1 cellular context compared by ENCODE assay signal in the genomic region with DNA sequence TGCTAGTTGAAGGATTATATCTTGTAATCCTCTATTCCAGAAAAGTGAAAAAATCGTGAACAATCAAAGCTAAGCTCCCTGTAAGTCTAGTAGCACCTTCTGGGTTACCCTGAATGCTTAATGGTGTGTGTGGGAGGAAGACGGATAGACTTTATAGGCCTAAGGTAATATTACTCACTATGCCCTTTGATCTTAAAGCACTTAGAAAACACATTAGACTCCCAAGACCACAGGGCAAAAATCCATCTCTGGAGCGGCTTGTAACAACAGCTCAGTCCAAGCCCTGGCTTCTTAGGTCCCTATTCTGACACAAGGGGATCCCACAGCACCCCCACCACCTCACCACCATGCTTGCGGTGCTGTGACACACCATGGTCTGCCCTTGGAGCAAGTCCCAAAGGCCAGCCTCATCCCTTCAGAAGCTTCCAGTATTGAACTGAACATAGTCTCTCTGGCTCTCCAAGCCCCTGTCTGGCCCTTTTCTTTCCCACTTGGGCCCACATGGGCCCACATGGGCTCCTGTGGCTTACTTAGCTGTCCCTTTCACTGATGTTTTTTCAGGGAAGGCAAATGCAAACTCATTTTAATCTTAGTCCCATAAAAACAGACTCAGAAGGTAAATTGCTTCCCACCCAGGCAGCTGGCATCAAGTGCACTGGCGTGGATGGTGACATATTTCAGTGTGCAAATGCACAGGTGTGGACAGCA.
TF ChIP-seq lines count a peak whose summit lies in the region.

No MANE protein-coding gene starts in this region.

TF ChIP-seq in IMR-90, 13 proteins besides CTCF, POLR2A, EP300 and RAD21:
- TF ChIP-seq FOS (IDR thresholded peaks at IDR 0.05; ENCODE audit: low read depth, low read length), result no peak
- TF ChIP-seq, protein P1, sequence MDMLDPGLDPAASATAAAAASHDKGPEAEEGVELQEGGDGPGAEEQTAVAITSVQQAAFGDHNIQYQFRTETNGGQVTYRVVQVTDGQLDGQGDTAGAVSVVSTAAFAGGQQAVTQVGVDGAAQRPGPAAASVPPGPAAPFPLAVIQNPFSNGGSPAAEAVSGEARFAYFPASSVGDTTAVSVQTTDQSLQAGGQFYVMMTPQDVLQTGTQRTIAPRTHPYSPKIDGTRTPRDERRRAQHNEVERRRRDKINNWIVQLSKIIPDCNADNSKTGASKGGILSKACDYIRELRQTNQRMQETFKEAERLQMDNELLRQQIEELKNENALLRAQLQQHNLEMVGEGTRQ (IDR thresholded peaks at IDR 0.05; ENCODE audit: low read depth, low read length), result no peak
- no peak for TF ChIP-seq RCOR1 (IDR thresholded peaks at IDR 0.05; ENCODE audit: insufficient replicate concordance, low read length)
- no peak for TF ChIP-seq BHLHE40 (IDR thresholded peaks at IDR 0.05; ENCODE audit: low read depth, low read length)
- no peak for TF ChIP-seq SMC3 (IDR thresholded peaks at IDR 0.05; ENCODE audit: low read depth, low read length)
- no peak for TF ChIP-seq ELK1 (IDR thresholded peaks at IDR 0.05; ENCODE audit: borderline replicate concordance, low read depth, low read length)
- TF ChIP-seq CHD1 (IDR thresholded peaks at IDR 0.05; ENCODE audit: low read depth, low read length), result no peak
- TF ChIP-seq NFE2L2 (IDR thresholded peaks at IDR 0.05; ENCODE audit: low read depth, low read length), result no peak
- no peak for TF ChIP-seq RFX5 (IDR thresholded peaks at IDR 0.05; ENCODE audit: low read depth, low read length)
- no peak for TF ChIP-seq MAZ (IDR thresholded peaks at IDR 0.05; ENCODE audit: borderline replicate concordance, low read depth, low read length)
- TF ChIP-seq MAFK (IDR thresholded peaks at IDR 0.05; ENCODE audit: low read depth, low read length), result no peak
- no peak for TF ChIP-seq CEBPB (IDR thresholded peaks at IDR 0.05; ENCODE audit: low read depth, low read length)
- no peak for TF ChIP-seq MXI1 (IDR thresholded peaks at IDR 0.05; ENCODE audit: borderline replicate concordance, low read depth, low read length)
TF ChIP-seq in IMR-90: peak in this region for 0.
